In the genomic region with DNA sequence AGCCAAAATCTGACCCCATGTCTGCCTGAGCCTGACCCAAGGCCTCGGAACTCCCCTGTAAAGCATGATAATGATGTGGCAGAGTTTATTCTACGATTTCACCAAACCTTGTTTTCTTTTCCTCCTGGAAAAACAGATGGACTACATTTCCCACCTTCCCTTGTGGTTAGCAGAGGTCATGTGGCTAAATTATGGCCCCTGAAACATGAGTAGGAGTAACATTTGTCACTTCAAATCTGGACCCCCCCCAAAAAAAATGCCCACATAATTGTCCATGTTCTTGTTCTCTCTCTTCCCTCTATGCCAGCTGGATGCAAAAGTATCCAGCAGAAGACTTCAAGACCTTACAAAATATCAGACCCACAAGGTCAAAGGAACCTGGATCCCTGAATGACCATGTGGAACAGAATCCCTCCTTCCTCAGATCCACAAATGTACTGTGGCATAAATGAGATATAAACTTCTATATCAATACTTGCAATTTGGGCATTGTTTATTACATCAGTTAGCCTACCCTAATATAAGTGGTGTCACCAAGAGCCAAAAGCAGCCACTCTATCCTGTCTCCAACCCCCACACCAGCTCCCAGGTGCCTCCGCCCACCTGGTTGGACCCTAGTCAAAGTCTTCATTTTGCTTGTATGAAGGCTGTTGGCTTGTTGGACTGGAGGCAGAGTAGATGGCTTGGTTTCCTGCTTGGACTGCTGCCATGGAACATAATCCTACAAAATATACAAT, we compare ENCODE assay signal across 1 cellular context.
TF ChIP-seq lines count a peak whose summit lies in the region.

No MANE protein-coding gene starts in this region.

TF ChIP-seq in GM23338, 12 proteins besides CTCF, POLR2A, EP300 and RAD21:
- TF ChIP-seq ZNF114 (CRISPR knock-in tag; IDR thresholded peaks at IDR 0.05) (no peak), EZH2 (IDR thresholded peaks at IDR 0.05; ENCODE audit: low read depth, unreplicated experiment) (no peak), CREB1 (CRISPR knock-in tag; IDR thresholded peaks at IDR 0.05; ENCODE audit: low read depth) (no peak), ETS1 (IDR thresholded peaks at IDR 0.05) (no peak), POLR2AphosphoS5 (IDR thresholded peaks at IDR 0.05; ENCODE audit: low read depth) (no peak), NANOG (IDR thresholded peaks at IDR 0.05; ENCODE audit: borderline replicate concordance) (no peak), ZNF462 (CRISPR knock-in tag; IDR thresholded peaks at IDR 0.05) (no peak), EZH2phosphoT487 (IDR thresholded peaks at IDR 0.05; ENCODE audit: unreplicated experiment) (no peak)
- TF ChIP-seq, protein P1, sequence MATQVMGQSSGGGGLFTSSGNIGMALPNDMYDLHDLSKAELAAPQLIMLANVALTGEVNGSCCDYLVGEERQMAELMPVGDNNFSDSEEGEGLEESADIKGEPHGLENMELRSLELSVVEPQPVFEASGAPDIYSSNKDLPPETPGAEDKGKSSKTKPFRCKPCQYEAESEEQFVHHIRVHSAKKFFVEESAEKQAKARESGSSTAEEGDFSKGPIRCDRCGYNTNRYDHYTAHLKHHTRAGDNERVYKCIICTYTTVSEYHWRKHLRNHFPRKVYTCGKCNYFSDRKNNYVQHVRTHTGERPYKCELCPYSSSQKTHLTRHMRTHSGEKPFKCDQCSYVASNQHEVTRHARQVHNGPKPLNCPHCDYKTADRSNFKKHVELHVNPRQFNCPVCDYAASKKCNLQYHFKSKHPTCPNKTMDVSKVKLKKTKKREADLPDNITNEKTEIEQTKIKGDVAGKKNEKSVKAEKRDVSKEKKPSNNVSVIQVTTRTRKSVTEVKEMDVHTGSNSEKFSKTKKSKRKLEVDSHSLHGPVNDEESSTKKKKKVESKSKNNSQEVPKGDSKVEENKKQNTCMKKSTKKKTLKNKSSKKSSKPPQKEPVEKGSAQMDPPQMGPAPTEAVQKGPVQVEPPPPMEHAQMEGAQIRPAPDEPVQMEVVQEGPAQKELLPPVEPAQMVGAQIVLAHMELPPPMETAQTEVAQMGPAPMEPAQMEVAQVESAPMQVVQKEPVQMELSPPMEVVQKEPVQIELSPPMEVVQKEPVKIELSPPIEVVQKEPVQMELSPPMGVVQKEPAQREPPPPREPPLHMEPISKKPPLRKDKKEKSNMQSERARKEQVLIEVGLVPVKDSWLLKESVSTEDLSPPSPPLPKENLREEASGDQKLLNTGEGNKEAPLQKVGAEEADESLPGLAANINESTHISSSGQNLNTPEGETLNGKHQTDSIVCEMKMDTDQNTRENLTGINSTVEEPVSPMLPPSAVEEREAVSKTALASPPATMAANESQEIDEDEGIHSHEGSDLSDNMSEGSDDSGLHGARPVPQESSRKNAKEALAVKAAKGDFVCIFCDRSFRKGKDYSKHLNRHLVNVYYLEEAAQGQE (IDR thresholded peaks at IDR 0.05; ENCODE audit: unreplicated experiment) = no peak
TF ChIP-seq in GM23338: peak in this region for 0.
